ENCODE assay signal across 9 cellular contexts in genomic region chr12:31406345-31406744, GRCh38.
DNase-seq lines count a peak whose midpoint lies in the region; ATAC-seq lines count a peak whose summit lies in the region.
"Had no signal": no experiment of that assay in that cellular context is flagged by ENCODE, and none has a peak within 500 bp of the region (broad histone marks: within the 10 kb centered on the region; RNA-seq: fewer than 3 reads in every experiment).

No MANE protein-coding gene starts in this region.

- no peaks in the 10 kb centered on the region for H3K27me3 Mint-ChIP-seq in stimulated activated memory B cell treated with anti-CD40 and anti-IgM and Interleukin-4, amounts not matched to agents 10 μg/mL and 1 μg/mL and 100 μg/mL, for 72 hours

- H3K4me1 Mint-ChIP-seq in stimulated activated memory B cell treated with anti-CD40 and anti-IgM and Interleukin-4, amounts not matched to agents 10 μg/mL and 1 μg/mL and 100 μg/mL, for 72 hours = peaks cover 24% of the 10 kb centered on the region

- in situ Hi-C loops in HAP-1 (cut with MboI; ENCODE audit: low sequenced_read_pairs) = loop anchor here (5.0 to 25.0 kb wide), 2 partner anchors 231 to 906 kb away; no protein-coding TSS in a partner anchor

- H3K4me3 Mint-ChIP-seq in stimulated activated memory B cell treated with anti-CD40 and anti-IgM and Interleukin-4, amounts not matched to agents 10 μg/mL and 1 μg/mL and 100 μg/mL, for 72 hours = peak overlapping the region; percentile 17

- no peak overlapping the region for H3K4me3 ChIP-seq in HAP-1
- H3K4me3 ChIP-seq: transverse colon had no signal

- H3K27ac Mint-ChIP-seq in stimulated activated memory B cell treated with anti-CD40 and anti-IgM and Interleukin-4, amounts not matched to agents 10 μg/mL and 1 μg/mL and 100 μg/mL, for 72 hours = peak overlapping the region; percentile 77

- no peaks in the 10 kb centered on the region for H3K36me3 ChIP-seq in HAP-1 (replicated peaks)
- H3K36me3 ChIP-seq: transverse colon had no signal

- DNase-seq in GM19238 (ENCODE audit: insufficient read length, low spot score) (peak; percentile 23), dermis blood vessel endothelial cell (no peak), HAP-1 (ENCODE audit: low spot score in 2 of 2) (no peak)
- DNase-seq in stimulated activated CD4-positive, alpha-beta T cell treated with anti-CD3 and anti-CD28 coated beads, Interleukin-4, amount 100 ng/mL, for 1 hour = no peak
- DNase-seq: effector CD8-positive, alpha-beta T cell; transverse colon had no signal

- no peaks in the 10 kb centered on the region for H3K9me3 Mint-ChIP-seq in stimulated activated memory B cell treated with anti-CD40 and anti-IgM and Interleukin-4, amounts not matched to agents 10 μg/mL and 1 μg/mL and 100 μg/mL, for 72 hours

- peaks cover 22% of the 10 kb centered on the region for H3K36me3 Mint-ChIP-seq in stimulated activated memory B cell treated with anti-CD40 and anti-IgM and Interleukin-4, amounts not matched to agents 10 μg/mL and 1 μg/mL and 100 μg/mL, for 72 hours

- H3K27me3 ChIP-seq in HAP-1 (ENCODE audit: low read depth) = no peaks in the 10 kb centered on the region
- H3K27me3 ChIP-seq: transverse colon had no signal

- H3K9me3 ChIP-seq in HAP-1 = no peaks in the 10 kb centered on the region
- H3K9me3 ChIP-seq: transverse colon had no signal

- peak; percentile 75 for ATAC-seq in HG02678 (IDR thresholded peaks at IDR 0.05; ENCODE audit: unreplicated experiment)
- ATAC-seq in HG03571 (IDR thresholded peaks at IDR 0.05; ENCODE audit: unreplicated experiment) = peak; percentile 74
- peak; percentile 83 for ATAC-seq in stimulated activated memory B cell treated with anti-CD40 and anti-IgM and Interleukin-4, amounts not matched to agents 10 μg/mL and 1 μg/mL and 100 μg/mL, for 72 hours

- H3K4me1 ChIP-seq in HAP-1 = peaks cover 3% of the 10 kb centered on the region
